ENCODE assay signal across 27 cellular contexts in the genomic region with DNA sequence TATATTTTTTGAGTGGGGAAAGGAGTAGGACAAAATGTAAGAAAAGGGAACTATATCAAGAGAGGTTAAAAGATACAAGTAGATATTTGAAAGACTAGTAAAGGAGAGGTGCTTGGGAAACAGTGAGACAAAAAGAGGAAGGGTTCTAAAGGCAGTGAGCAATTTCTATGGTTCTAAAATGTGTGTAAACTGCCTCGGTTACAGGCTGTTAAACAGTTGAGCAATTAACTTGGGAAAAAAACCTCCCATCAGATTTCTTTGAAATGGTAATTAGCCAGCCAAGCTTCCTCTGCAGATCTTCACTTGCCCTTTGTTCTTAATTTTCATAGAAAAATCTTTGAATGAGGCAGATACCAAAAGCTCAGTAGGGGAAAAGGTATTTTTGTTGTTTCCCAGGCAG.
DNase-seq lines count a peak whose midpoint lies in the region; ATAC-seq and TF ChIP-seq lines count a peak whose summit lies in the region.
"Had no signal": no experiment of that assay in that cellular context is flagged by ENCODE, and none has a peak within 500 bp of the region (broad histone marks: within the 10 kb centered on the region; RNA-seq: fewer than 3 reads in every experiment).

No MANE protein-coding gene starts in this region.

- no peaks in the 10 kb centered on the region for H3K4me1 Mint-ChIP-seq in activated T-cell treated with anti-CD3 and anti-CD28 coated beads, Interleukin-2, amount 50 U/mL, for 24 hours (ENCODE audit: low read depth)
- H3K4me1 Mint-ChIP-seq: CD8-positive, alpha-beta memory T cell; immature natural killer cell had no signal

- no peak overlapping the region for H3K27ac ChIP-seq in PC-3 (ENCODE audit: low read length)
- H3K27ac ChIP-seq: KMS-11, prostate gland, SJSA1, skin epidermis, thyroid gland had no signal

- H4K20me1 ChIP-seq in PC-3 (ENCODE audit: low read length), result no peaks in the 10 kb centered on the region

- H3K9me3 ChIP-seq in PC-3 (ENCODE audit: low read length), result no peaks in the 10 kb centered on the region
- H3K9me3 ChIP-seq: mucosa of descending colon, prostate gland, SJSA1, thyroid gland had no signal

- no peak overlapping the region for H2AFZ ChIP-seq in PC-3 (ENCODE audit: low read length)

- TF ChIP-seq CTCF in PC-3 (conservative IDR thresholded peaks at IDR 0.05; ENCODE audit: low read depth, low read length), result no peak

- POLR2A ChIA-PET in PC-3 (lab: Charles Lee; ENCODE audit: unreplicated experiment), result no interaction called here

- no peaks in the 10 kb centered on the region for H3K4me1 ChIP-seq in PC-3 (ENCODE audit: insufficient read depth, low read length)
- H3K4me1 ChIP-seq: prostate gland, SJSA1, thyroid gland had no signal

- peak; percentile 46 for ATAC-seq in GM18861 (IDR thresholded peaks at IDR 0.05; ENCODE audit: unreplicated experiment)
- ATAC-seq in PC-3, result no peak
- ATAC-seq: left ventricle myocardium superior; mucosa of descending colon; stimulated activated naive CD8-positive, alpha-beta T cell treated with anti-CD3 and anti-CD28 coated beads, Interleukin-15, Interleukin-2, amounts not matched to agents 100 U/mL and 50 U/mL, for 24 hours had no signal

- no peaks in the 10 kb centered on the region for H3K36me3 ChIP-seq in PC-3 (ENCODE audit: low read depth, low read length)
- H3K36me3 ChIP-seq: prostate gland, SJSA1, thyroid gland had no signal

- DNase-seq in Kasumi-1 (lab: John Stamatoyannopoulos, UW) (peak; percentile 94 to 95), OCI-M1 (lab: John Stamatoyannopoulos, UW) (peak; percentile 65), left kidney (ENCODE audit: low read depth, low spot score) (peak; percentile 31), SW480 (ENCODE audit: low spot score) (no peak), OCI-M2 (lab: John Stamatoyannopoulos, UW; ENCODE audit: unreplicated experiment) (no peak), PC-3 (no peak)
- DNase-seq in activated T-cell treated with anti-CD3 and anti-CD28 coated beads, Interleukin-2, amount 50 U/mL, for 24 hours, result no peak
- DNase-seq: activated CD4-positive, alpha-beta memory T cell treated with anti-CD3 and anti-CD28 coated beads for 36 hours; activated CD4-positive, CD25-positive, alpha-beta regulatory T cell; activated naive CD4-positive, alpha-beta T cell treated with anti-CD3 and anti-CD28 coated beads for 36 hours; activated T-cell treated with anti-CD3 and anti-CD28 coated beads for 4 hours; CD8-positive, alpha-beta memory T cell; DND-41; immature natural killer cell; left ventricle myocardium superior; mucosa of descending colon; NCI-H1092 treated with DMSO at 0.1 percent for 48 hours; NCI-H524 treated with DMSO at 0.1 percent for 48 hours; stimulated activated CD4-positive, alpha-beta T cell treated with anti-CD3 and anti-CD28 coated beads, Interleukin-2, amount 100 ng/mL, for 48 hours; stimulated activated naive CD8-positive, alpha-beta T cell treated with anti-CD3 and anti-CD28 coated beads, Interleukin-15, Interleukin-2, amounts not matched to agents 100 U/mL and 50 U/mL, for 24 hours; thyroid gland had no signal

- no peak overlapping the region for H3K27ac Mint-ChIP-seq in activated T-cell treated with anti-CD3 and anti-CD28 coated beads, Interleukin-2, amount 50 U/mL, for 24 hours
- H3K27ac Mint-ChIP-seq: activated CD4-positive, alpha-beta memory T cell treated with anti-CD3 and anti-CD28 coated beads for 36 hours; activated naive CD4-positive, alpha-beta T cell treated with anti-CD3 and anti-CD28 coated beads for 36 hours; CD8-positive, alpha-beta memory T cell; dendritic cell treated with granulocyte-macrophage colony-stimulating factor and Interleukin-4, amounts not matched to agents 40 ng/mL and 50 ng/mL, for 4 days; immature natural killer cell had no signal

- H3K4me3 ChIP-seq in PC-3 (ENCODE audit: low read length), result no peak overlapping the region
- H3K4me3 ChIP-seq: mucosa of descending colon, prostate gland, SJSA1, skin epidermis, thyroid gland had no signal

- peaks cover 13% of the 10 kb centered on the region; the same call in 1 of the 2 replicates for H3K27me3 ChIP-seq in PC-3 (ENCODE audit: low read length)
- H3K27me3 ChIP-seq: SJSA1, thyroid gland had no signal

- no peaks in the 10 kb centered on the region for H3K9me2 ChIP-seq in PC-3 (replicated peaks; ENCODE audit: low read length)

- intact Hi-C loops in PC-3 (cut with micrococcal nuclease), result no loop called here

- no peaks in the 10 kb centered on the region for H3K36me3 Mint-ChIP-seq in activated T-cell treated with anti-CD3 and anti-CD28 coated beads, Interleukin-2, amount 50 U/mL, for 24 hours (ENCODE audit: low read depth)
- H3K36me3 Mint-ChIP-seq: activated CD4-positive, alpha-beta memory T cell treated with anti-CD3 and anti-CD28 coated beads for 36 hours; CD8-positive, alpha-beta memory T cell; immature natural killer cell had no signal

- H3K9ac ChIP-seq in PC-3 (ENCODE audit: low read length), result no peak overlapping the region
- H3K9ac ChIP-seq: KMS-11 had no signal

- H3K4me3 Mint-ChIP-seq in activated T-cell treated with anti-CD3 and anti-CD28 coated beads, Interleukin-2, amount 50 U/mL, for 24 hours, result no peak overlapping the region
- H3K4me3 Mint-ChIP-seq: activated CD4-positive, alpha-beta memory T cell treated with anti-CD3 and anti-CD28 coated beads for 36 hours; activated naive CD4-positive, alpha-beta T cell treated with anti-CD3 and anti-CD28 coated beads for 36 hours; CD8-positive, alpha-beta memory T cell; dendritic cell treated with granulocyte-macrophage colony-stimulating factor and Interleukin-4, amounts not matched to agents 40 ng/mL and 50 ng/mL, for 4 days; immature natural killer cell had no signal

- CTCF ChIA-PET in PC-3 (lab: Charles Lee), result no interaction called here

- no peak overlapping the region for H3K4me2 ChIP-seq in PC-3 (ENCODE audit: low read length)
- H3K4me2 ChIP-seq: KMS-11 had no signal

- H3K27me3 Mint-ChIP-seq in activated T-cell treated with anti-CD3 and anti-CD28 coated beads, Interleukin-2, amount 50 U/mL, for 24 hours, result no peaks in the 10 kb centered on the region
- H3K27me3 Mint-ChIP-seq: activated CD4-positive, alpha-beta memory T cell treated with anti-CD3 and anti-CD28 coated beads for 36 hours; CD8-positive, alpha-beta memory T cell; dendritic cell treated with granulocyte-macrophage colony-stimulating factor and Interleukin-4, amounts not matched to agents 40 ng/mL and 50 ng/mL, for 4 days had no signal

- BruUV-seq in PC-3 (replicated peaks; lab: Mats Ljungman, UMichigan), result no TSS peak

- H3F3A ChIP-seq in PC-3 (ENCODE audit: low read length, unreplicated experiment), result no peaks in the 10 kb centered on the region

- H3K79me2 ChIP-seq in PC-3 (ENCODE audit: low read length), result no peaks in the 10 kb centered on the region

- peaks cover 12% of the 10 kb centered on the region for H3K9me3 Mint-ChIP-seq in activated T-cell treated with anti-CD3 and anti-CD28 coated beads, Interleukin-2, amount 50 U/mL, for 24 hours

Comparison
In these comparisons a context has a peak if more than half of its experiments do, and no peak if none do; other contexts are left out.
1. DNase-seq: peak in Kasumi-1 (2 of 2), OCI-M1 (single experiment) and left kidney (single experiment); none in SW480 (single experiment), OCI-M2 (single experiment), PC-3 (single experiment) and activated T-cell treated with anti-CD3 and anti-CD28 coated beads, Interleukin-2, amount 50 U/mL, for 24 hours (single experiment).